Comparison of ENCODE assay signal across 1 cellular context in genomic region chr20:25550645-25551337, GRCh38.
TF ChIP-seq lines count a peak whose summit lies in the region.
"Not testable (repeated sequence)": the region's sequence is repeated elsewhere in the genome, so short reads cannot be mapped to it uniquely, and the experiment has no call there.

No MANE protein-coding gene starts in this region.

TF ChIP-seq in HepG2, 621 proteins besides CTCF, POLR2A, EP300 and RAD21 (continued from another document and continues in another):
- TF ChIP-seq DMTF1 (CRISPR knock-in tag; IDR thresholded peaks at IDR 0.05) (0 out of 2 replicates have a peak, but pooled peaks have one; percentile 29), ZSCAN29 (CRISPR knock-in tag; conservative IDR thresholded peaks at IDR 0.05) (0 out of 2 replicates have a peak, but pooled peaks have one; percentile 33), ZNF543 (CRISPR knock-in tag; IDR thresholded peaks at IDR 0.05) (0 out of 2 replicates have a peak, but pooled peaks have one; percentile 31), SIX1 (CRISPR knock-in tag; IDR thresholded peaks at IDR 0.05; ENCODE audit: borderline replicate concordance) (0 out of 2 replicates have a peak, but pooled peaks have one; percentile 24), HNF1B (CRISPR knock-in tag; IDR thresholded peaks at IDR 0.05) (peak; percentile 53; the same call in 1 of the 2 replicates), TEAD3 (CRISPR knock-in tag; optimal IDR thresholded peaks at IDR 0.05; ENCODE audit: borderline replicate concordance) (peak; percentile 65), FOXA1 (CRISPR knock-in tag; IDR thresholded peaks at IDR 0.05) (peak; percentile 58; the same call in 1 of the 2 replicates), ZFX (CRISPR knock-in tag; IDR thresholded peaks at IDR 0.05; ENCODE audit: low read depth) (peak; percentile 20; the same call in 1 of the 2 replicates), HDAC2 (CRISPR knock-in tag; IDR thresholded peaks at IDR 0.05) (peak; percentile 22; the same call in 1 of the 2 replicates), FOXA3 (CRISPR knock-in tag; IDR thresholded peaks at IDR 0.05) (peak; percentile 76), GATAD2A (CRISPR knock-in tag; IDR thresholded peaks at IDR 0.05) (peak; percentile 75), RARA (CRISPR knock-in tag; IDR thresholded peaks at IDR 0.05) (peak; percentile 33; the same call in 1 of the 2 replicates), BCL6 (CRISPR knock-in tag; IDR thresholded peaks at IDR 0.05) (0 out of 2 replicates have a peak, but pooled peaks have one; percentile 8), ARID4A (CRISPR knock-in tag; IDR thresholded peaks at IDR 0.05; ENCODE audit: borderline replicate concordance) (peak; percentile 12; the same call in 1 of the 2 replicates), ARID5B (CRISPR knock-in tag; IDR thresholded peaks at IDR 0.05) (peak; percentile 73), ZNF644 (CRISPR knock-in tag; IDR thresholded peaks at IDR 0.05; ENCODE audit: low read depth) (0 out of 2 replicates have a peak, but pooled peaks have one; percentile 47), HNF4A (CRISPR knock-in tag; IDR thresholded peaks at IDR 0.05) (peak; percentile 32; the same call in 1 of the 2 replicates), KDM6A (CRISPR knock-in tag; IDR thresholded peaks at IDR 0.05; ENCODE audit: low read depth) (0 out of 2 replicates have a peak, but pooled peaks have one; percentile 23), SAP130 (CRISPR knock-in tag; IDR thresholded peaks at IDR 0.05; ENCODE audit: low read depth) (peak; percentile 43; the same call in 1 of the 2 replicates), SOX13 (IDR thresholded peaks at IDR 0.05) (peak; percentile 13; the same call in 1 of the 2 replicates), SOX13 (CRISPR knock-in tag; conservative IDR thresholded peaks at IDR 0.05 in 1 of 2, IDR thresholded peaks at IDR 0.05 in 1 of 2) (peak in 1 of 2 experiments; percentile 84; a peak in 2 of 4 replicates), MEIS1 (CRISPR knock-in tag; IDR thresholded peaks at IDR 0.05; ENCODE audit: borderline replicate concordance) (0 out of 2 replicates have a peak, but pooled peaks have one; percentile 64), ZNF318 (CRISPR knock-in tag; IDR thresholded peaks at IDR 0.05) (0 out of 2 replicates have a peak, but pooled peaks have one; percentile 75), SOX5 (CRISPR knock-in tag; IDR thresholded peaks at IDR 0.05; ENCODE audit: borderline replicate concordance) (peak; percentile 66), RCOR2 (CRISPR knock-in tag; IDR thresholded peaks at IDR 0.05) (0 out of 2 replicates have a peak, but pooled peaks have one; percentile 27), UBTF (CRISPR knock-in tag; IDR thresholded peaks at IDR 0.05) (0 out of 2 replicates have a peak, but pooled peaks have one; percentile 21), ZNF761 (CRISPR knock-in tag; conservative IDR thresholded peaks at IDR 0.05) (0 out of 2 replicates have a peak, but pooled peaks have one; percentile 73), TFAP4 (IDR thresholded peaks at IDR 0.05; ENCODE audit: borderline replicate concordance, low read depth) (peak; percentile 7; the same call in 1 of the 2 replicates)
- not testable (repeated sequence) for TF ChIP-seq FOXA1 (IDR thresholded peaks at IDR 0.05)
